ENCODE assay signal across 19 cellular contexts in genomic region chr3:79236488-79236887, GRCh38.
DNase-seq lines count a peak whose midpoint lies in the region; ATAC-seq, FAIRE-seq and TF ChIP-seq lines count a peak whose summit lies in the region.
"Had no signal": no experiment of that assay in that cellular context is flagged by ENCODE, and none has a peak within 500 bp of the region (broad histone marks: within the 10 kb centered on the region; RNA-seq: fewer than 3 reads in every experiment).

No MANE protein-coding gene starts in this region.

- H3K79me1 ChIP-seq in IMR-90 (ENCODE audit: low read depth in 1 of 2, low read length in 2 of 2), result no peaks in the 10 kb centered on the region

- ATAC-seq in IMR-90 (ENCODE audit: low read depth), result peak; percentile 62
- no peak for ATAC-seq in HG02678 (IDR thresholded peaks at IDR 0.05; ENCODE audit: unreplicated experiment)
- ATAC-seq in stimulated activated naive CD8-positive, alpha-beta T cell treated with anti-CD3 and anti-CD28 coated beads, Interleukin-15, amount 100 ng/mL, for 72 hours, result no peak
- ATAC-seq: HepG2 had no signal

- H4K20me1 ChIP-seq in IMR-90 (ENCODE audit: insufficient read depth, low read length), result no peaks in the 10 kb centered on the region
- H4K20me1 ChIP-seq in astrocyte (ENCODE audit: insufficient read depth, low read length), result no peaks in the 10 kb centered on the region

- no peaks in the 10 kb centered on the region for H3K9me3 Mint-ChIP-seq in astrocyte (ENCODE audit: unreplicated experiment)
- peaks cover 5 to 12% of the 10 kb centered on the region in 2 donors for H3K9me3 Mint-ChIP-seq in stimulated activated naive CD8-positive, alpha-beta T cell treated with anti-CD3 and anti-CD28 coated beads, Interleukin-15, amount 100 ng/mL, for 72 hours

- no peak overlapping the region for H3K56ac ChIP-seq in IMR-90 (ENCODE audit: extremely low read depth, insufficient read depth, low read length)

- no peaks in the 10 kb centered on the region for H3K9me1 ChIP-seq in IMR-90 (ENCODE audit: insufficient read depth, low read length)

- no peaks in the 10 kb centered on the region for H3K36me3 Mint-ChIP-seq in astrocyte (ENCODE audit: low read depth, unreplicated experiment)

- no peak overlapping the region for H3K4ac ChIP-seq in IMR-90 (ENCODE audit: low read depth, low read length)

- no peak overlapping the region for H4K8ac ChIP-seq in IMR-90 (ENCODE audit: low read depth in 2 of 2, low read length in 2 of 2)

- H3K4me1 Mint-ChIP-seq in astrocyte (ENCODE audit: low read depth, unreplicated experiment), result no peaks in the 10 kb centered on the region
- H3K4me1 Mint-ChIP-seq in stimulated activated naive CD8-positive, alpha-beta T cell treated with anti-CD3 and anti-CD28 coated beads, Interleukin-15, amount 100 ng/mL, for 72 hours, result no peaks in the 10 kb centered on the region
- H3K4me1 Mint-ChIP-seq: B cell had no signal

- no TSS peak for BruUV-seq in IMR-90 (replicated peaks; lab: Mats Ljungman, UMichigan)

- no peak overlapping the region for H3K4me2 ChIP-seq in IMR-90 (ENCODE audit: low read depth, low read length)
- H3K4me2 ChIP-seq in astrocyte (ENCODE audit: low read length), result no peak overlapping the region
- peak overlapping the region; percentile 28 for H3K4me2 ChIP-seq in skeletal muscle satellite cell (ENCODE audit: low read length)

- H3K4me3 ChIP-seq in IMR-90 (ENCODE audit: insufficient read depth, low read depth, low read length) (no peak overlapping the region), astrocyte (ENCODE audit: insufficient read depth, low read depth, low read length) (no peak overlapping the region), skeletal muscle satellite cell (ENCODE audit: low read length) (no peak overlapping the region)
- H3K4me3 ChIP-seq: HAP-1 had no signal

- no peaks in the 10 kb centered on the region for H3K79me2 ChIP-seq in astrocyte (ENCODE audit: insufficient read depth, low read length)

- no peak overlapping the region for H4K91ac ChIP-seq in IMR-90 (ENCODE audit: insufficient read depth, low read depth, low read length)

- H3K27me3 ChIP-seq in IMR-90 (ENCODE audit: control insufficient read depth, insufficient read depth, low read length) (no peaks in the 10 kb centered on the region), astrocyte (ENCODE audit: insufficient read depth, low read length) (no peaks in the 10 kb centered on the region), skeletal muscle satellite cell (ENCODE audit: control insufficient read depth, insufficient read depth, low read length) (no peaks in the 10 kb centered on the region)

- H3K18ac ChIP-seq in IMR-90 (ENCODE audit: low read depth, low read length), result no peak overlapping the region

- DNase-seq in IMR-90 (peak; percentile 32), astrocyte (ENCODE audit: low read depth) (peak; percentile 25), hepatic stellate cell (ENCODE audit: low spot score) (peak; percentile 14), NCI-H1417 treated with DMSO at 0.1 percent for 48 hours (lab: John Stamatoyannopoulos, UW) (no peak)
- no peak for DNase-seq in stimulated activated naive CD8-positive, alpha-beta T cell treated with anti-CD3 and anti-CD28 coated beads, Interleukin-15, amount 100 ng/mL, for 72 hours
- DNase-seq: C1 segment of cervical spinal cord; Calu3; CD4-positive, alpha-beta T cell; DMS 273 treated with DMSO at 0.1 percent for 48 hours had no signal

- H2BK15ac ChIP-seq in IMR-90 (ENCODE audit: low read depth, low read length), result no peak overlapping the region

- dilution Hi-C loops in IMR-90 (cut with HindIII; ENCODE audit: low sequenced_read_pairs, unreplicated experiment), result no loop called here

- FAIRE-seq in astrocyte (lab: Jason Lieb, UNC), result no peak
- FAIRE-seq: A204.1, G401.6, GM12891, H1, HepG2, HTR-8/SVneo had no signal

- no peak overlapping the region for H2BK20ac ChIP-seq in IMR-90 (ENCODE audit: low read depth, low read length)

- CTCF ChIA-PET in IMR-90 (lab: Yijun Ruan, JAX), result no interaction called here

- no peak overlapping the region for H2AK9ac ChIP-seq in IMR-90 (replicated peaks; ENCODE audit: low read depth, low read length, poor library complexity)

- intact Hi-C loops in IMR-90 (cut with micrococcal nuclease), result loop anchor here (10.0 kb wide), 1 partner anchor 132 kb away; no protein-coding TSS in a partner anchor

- H3K36me3 ChIP-seq in IMR-90 (ENCODE audit: control insufficient read depth, insufficient read depth, low read length) (no peaks in the 10 kb centered on the region), astrocyte (ENCODE audit: insufficient read depth, low read length) (no peaks in the 10 kb centered on the region), skeletal muscle satellite cell (ENCODE audit: insufficient read depth, low read length) (no peaks in the 10 kb centered on the region)
- H3K36me3 ChIP-seq: HAP-1 had no signal

- no peak overlapping the region for H2BK120ac ChIP-seq in IMR-90 (ENCODE audit: low read depth, low read length)

- H3K9ac ChIP-seq in IMR-90 (ENCODE audit: low read depth, low read length), result no peak overlapping the region
- H3K9ac ChIP-seq in astrocyte (ENCODE audit: low read length), result no peak overlapping the region
- no peak overlapping the region for H3K9ac ChIP-seq in skeletal muscle satellite cell (ENCODE audit: low read depth, low read length)

- in situ Hi-C loops in IMR-90 (cut with MboI; ENCODE audit: low sequenced_read_pairs), result no loop called here

- H3K14ac ChIP-seq in IMR-90 (replicated peaks; ENCODE audit: low read depth, low read length), result no peak overlapping the region

- no peak overlapping the region for H3K27ac ChIP-seq in IMR-90 (ENCODE audit: insufficient read depth, low read length)
- no peak overlapping the region for H3K27ac ChIP-seq in astrocyte (ENCODE audit: low read depth, low read length)

- POLR2A ChIA-PET in IMR-90 (lab: Charles Lee; ENCODE audit: unreplicated experiment), result no interaction called here

- no peak for TF ChIP-seq POLR2A in IMR-90 (IDR thresholded peaks at IDR 0.05; ENCODE audit: low read depth, low read length)

- no peak overlapping the region for H3K23ac ChIP-seq in IMR-90 (ENCODE audit: low read depth, low read length)

- H3K4me1 ChIP-seq in IMR-90 (ENCODE audit: control insufficient read depth, insufficient read depth, low read length) (no peaks in the 10 kb centered on the region), astrocyte (ENCODE audit: insufficient read depth, low read length) (no peaks in the 10 kb centered on the region), skeletal muscle satellite cell (ENCODE audit: control insufficient read depth, insufficient read depth, low read length) (peaks cover 8% of the 10 kb centered on the region)
- H3K4me1 ChIP-seq: HAP-1 had no signal

- no peaks in the 10 kb centered on the region for H3K9me3 ChIP-seq in IMR-90 (ENCODE audit: control insufficient read depth, insufficient read depth, low read length)
- H3K9me3 ChIP-seq in astrocyte (ENCODE audit: insufficient read depth, low read depth, low read length), result no peaks in the 10 kb centered on the region
- H3K9me3 ChIP-seq in skeletal muscle satellite cell (replicated peaks; ENCODE audit: low read length), result no peaks in the 10 kb centered on the region
- H3K9me3 ChIP-seq: HAP-1 had no signal

- H2AFZ ChIP-seq in IMR-90 (replicated peaks; ENCODE audit: low read length, poor library complexity) (no peak overlapping the region), astrocyte (ENCODE audit: low read depth, low read length) (no peak overlapping the region)

- H3K27ac Mint-ChIP-seq in astrocyte (ENCODE audit: unreplicated experiment), result no peak overlapping the region
- no peak overlapping the region for H3K27ac Mint-ChIP-seq in stimulated activated naive CD8-positive, alpha-beta T cell treated with anti-CD3 and anti-CD28 coated beads, Interleukin-15, amount 100 ng/mL, for 72 hours
- H3K27ac Mint-ChIP-seq: B cell; CD4-positive, alpha-beta T cell had no signal

- WGBS in IMR-90 (ENCODE audit: extremely low coverage in 2 of 2, insufficient read length in 1 of 2), 2 experiments, result no CpG with 5 or more reads among the region's 1 CpG

- no peaks in the 10 kb centered on the region for H3K27me3 Mint-ChIP-seq in astrocyte (ENCODE audit: low read depth, unreplicated experiment)
- H3K27me3 Mint-ChIP-seq in stimulated activated naive CD8-positive, alpha-beta T cell treated with anti-CD3 and anti-CD28 coated beads, Interleukin-15, amount 100 ng/mL, for 72 hours, result no peaks in the 10 kb centered on the region
- H3K27me3 Mint-ChIP-seq: B cell; CD4-positive, alpha-beta T cell had no signal

- H2AK5ac ChIP-seq in IMR-90 (ENCODE audit: low read depth, low read length), result no peak overlapping the region

- no peak overlapping the region for H3K4me3 Mint-ChIP-seq in astrocyte (ENCODE audit: unreplicated experiment)
- no peak overlapping the region for H3K4me3 Mint-ChIP-seq in stimulated activated naive CD8-positive, alpha-beta T cell treated with anti-CD3 and anti-CD28 coated beads, Interleukin-15, amount 100 ng/mL, for 72 hours
- H3K4me3 Mint-ChIP-seq: B cell; CD4-positive, alpha-beta T cell had no signal

- no peak for TF ChIP-seq RAD21 in IMR-90 (IDR thresholded peaks at IDR 0.05; ENCODE audit: low read length)

- no peak overlapping the region for H4K5ac ChIP-seq in IMR-90 (ENCODE audit: low read depth, low read length)

- no peak overlapping the region for H2BK5ac ChIP-seq in IMR-90 (ENCODE audit: low read depth, low read length, poor library complexity, severe bottlenecking)

- TF ChIP-seq CTCF in IMR-90 (conservative IDR thresholded peaks at IDR 0.05; ENCODE audit: low read depth, low read length) (no peak), astrocyte (IDR thresholded peaks at IDR 0.05; ENCODE audit: insufficient read depth, low read depth, low read length) (no peak)

TF ChIP-seq in IMR-90, 13 proteins besides CTCF, POLR2A, EP300 and RAD21 (continues in another document):
- TF ChIP-seq FOS (IDR thresholded peaks at IDR 0.05; ENCODE audit: low read depth, low read length) (no peak), ELK1 (IDR thresholded peaks at IDR 0.05; ENCODE audit: borderline replicate concordance, low read depth, low read length) (no peak), MXI1 (IDR thresholded peaks at IDR 0.05; ENCODE audit: borderline replicate concordance, low read depth, low read length) (no peak), MAZ (IDR thresholded peaks at IDR 0.05; ENCODE audit: borderline replicate concordance, low read depth, low read length) (no peak), CHD1 (IDR thresholded peaks at IDR 0.05; ENCODE audit: low read depth, low read length) (no peak)

Comparison
In these comparisons a context has a peak if more than half of its experiments do, and no peak if none do; other contexts are left out.
1. DNase-seq: peak in IMR-90 (single experiment), astrocyte (single experiment) and hepatic stellate cell (single experiment); none in stimulated activated naive CD8-positive, alpha-beta T cell treated with anti-CD3 and anti-CD28 coated beads, Interleukin-15, amount 100 ng/mL, for 72 hours (0 of 2) and NCI-H1417 treated with DMSO at 0.1 percent for 48 hours (single experiment).